ENCODE assay signal across 1 cellular context in genomic region chr10:1362589-1363465, GRCh38.
TF ChIP-seq lines count a peak whose summit lies in the region.

No MANE protein-coding gene starts in this region.

TF ChIP-seq in GM23338, 12 proteins besides CTCF, POLR2A, EP300 and RAD21 (continued from another document):
- TF ChIP-seq, protein P1, sequence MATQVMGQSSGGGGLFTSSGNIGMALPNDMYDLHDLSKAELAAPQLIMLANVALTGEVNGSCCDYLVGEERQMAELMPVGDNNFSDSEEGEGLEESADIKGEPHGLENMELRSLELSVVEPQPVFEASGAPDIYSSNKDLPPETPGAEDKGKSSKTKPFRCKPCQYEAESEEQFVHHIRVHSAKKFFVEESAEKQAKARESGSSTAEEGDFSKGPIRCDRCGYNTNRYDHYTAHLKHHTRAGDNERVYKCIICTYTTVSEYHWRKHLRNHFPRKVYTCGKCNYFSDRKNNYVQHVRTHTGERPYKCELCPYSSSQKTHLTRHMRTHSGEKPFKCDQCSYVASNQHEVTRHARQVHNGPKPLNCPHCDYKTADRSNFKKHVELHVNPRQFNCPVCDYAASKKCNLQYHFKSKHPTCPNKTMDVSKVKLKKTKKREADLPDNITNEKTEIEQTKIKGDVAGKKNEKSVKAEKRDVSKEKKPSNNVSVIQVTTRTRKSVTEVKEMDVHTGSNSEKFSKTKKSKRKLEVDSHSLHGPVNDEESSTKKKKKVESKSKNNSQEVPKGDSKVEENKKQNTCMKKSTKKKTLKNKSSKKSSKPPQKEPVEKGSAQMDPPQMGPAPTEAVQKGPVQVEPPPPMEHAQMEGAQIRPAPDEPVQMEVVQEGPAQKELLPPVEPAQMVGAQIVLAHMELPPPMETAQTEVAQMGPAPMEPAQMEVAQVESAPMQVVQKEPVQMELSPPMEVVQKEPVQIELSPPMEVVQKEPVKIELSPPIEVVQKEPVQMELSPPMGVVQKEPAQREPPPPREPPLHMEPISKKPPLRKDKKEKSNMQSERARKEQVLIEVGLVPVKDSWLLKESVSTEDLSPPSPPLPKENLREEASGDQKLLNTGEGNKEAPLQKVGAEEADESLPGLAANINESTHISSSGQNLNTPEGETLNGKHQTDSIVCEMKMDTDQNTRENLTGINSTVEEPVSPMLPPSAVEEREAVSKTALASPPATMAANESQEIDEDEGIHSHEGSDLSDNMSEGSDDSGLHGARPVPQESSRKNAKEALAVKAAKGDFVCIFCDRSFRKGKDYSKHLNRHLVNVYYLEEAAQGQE (IDR thresholded peaks at IDR 0.05; ENCODE audit: unreplicated experiment) = no peak
